10 cellular contexts compared by ENCODE assay signal in genomic region chr11:9726313-9727022, GRCh38.
DNase-seq lines count a peak whose midpoint lies in the region; ATAC-seq and TF ChIP-seq lines count a peak whose summit lies in the region.
"Had no signal": no experiment of that assay in that cellular context is flagged by ENCODE, and none has a peak within 500 bp of the region (broad histone marks: within the 10 kb centered on the region; RNA-seq: fewer than 3 reads in every experiment).

No MANE protein-coding gene starts in this region.

- ATAC-seq in HG02938 (IDR thresholded peaks at IDR 0.05; ENCODE audit: unreplicated experiment), result peak; percentile 63
- ATAC-seq in left colon, result peak; percentile 94
- ATAC-seq in HG02981 (IDR thresholded peaks at IDR 0.05; ENCODE audit: unreplicated experiment), result no peak
- ATAC-seq in natural killer cell treated with Interleukin-12 subunit alpha and Interleukin-12 subunit beta and Interleukin-15 and Interleukin-18, amount 100 ng/mL, for 72 hours, result no peak

- H3K27ac Mint-ChIP-seq in natural killer cell treated with Interleukin-12 subunit alpha and Interleukin-12 subunit beta and Interleukin-15 and Interleukin-18, amount 100 ng/mL, for 72 hours, result no peak overlapping the region
- H3K27ac Mint-ChIP-seq: activated T-cell treated with anti-CD3 and anti-CD28 coated beads, Interleukin-2, amount 50 U/mL, for 24 hours had no signal

- H3K9me3 Mint-ChIP-seq in natural killer cell treated with Interleukin-12 subunit alpha and Interleukin-12 subunit beta and Interleukin-15 and Interleukin-18, amount 100 ng/mL, for 72 hours, result no peaks in the 10 kb centered on the region
- H3K9me3 Mint-ChIP-seq: activated T-cell treated with anti-CD3 and anti-CD28 coated beads, Interleukin-2, amount 50 U/mL, for 24 hours had no signal

- peak; percentile 30 for DNase-seq in DMS153 treated with DMSO at 0.1 percent for 48 hours (lab: John Stamatoyannopoulos, UW; ENCODE audit: unreplicated experiment)
- peak; percentile 47 for DNase-seq in RKO (ENCODE audit: low spot score)
- no peak for DNase-seq in left colon
- no peak for DNase-seq in HEK293T (ENCODE audit: extremely low spot score)
- DNase-seq in NCI-H128 (lab: John Stamatoyannopoulos, UW; ENCODE audit: unreplicated experiment), result no peak
- DNase-seq in natural killer cell treated with Interleukin-12 subunit alpha and Interleukin-12 subunit beta and Interleukin-15 and Interleukin-18, amount 100 ng/mL, for 72 hours (ENCODE audit: low spot score), result no peak
- DNase-seq: activated T-cell treated with anti-CD3 and anti-CD28 coated beads, Interleukin-2, amount 50 U/mL, for 24 hours; stimulated activated naive CD4-positive, alpha-beta T cell had no signal

- intact Hi-C loops in left colon (cut with DNase I, micrococcal nuclease), result no loop called here

- CTCF ChIA-PET in HEK293T (lab: Yijun Ruan, JAX), result interaction anchor here (0.6 kb wide), 1 partner anchor 16 kb away, joined by 3 read pairs; no protein-coding TSS in a partner anchor

- H3K4me1 Mint-ChIP-seq in natural killer cell treated with Interleukin-12 subunit alpha and Interleukin-12 subunit beta and Interleukin-15 and Interleukin-18, amount 100 ng/mL, for 72 hours (ENCODE audit: low read depth in 2 of 2), result no peaks in the 10 kb centered on the region

- POLR2A ChIA-PET in HEK293T (lab: Yijun Ruan, JAX), result no interaction called here

- H3K27me3 Mint-ChIP-seq in natural killer cell treated with Interleukin-12 subunit alpha and Interleukin-12 subunit beta and Interleukin-15 and Interleukin-18, amount 100 ng/mL, for 72 hours, result no peaks in the 10 kb centered on the region
- H3K27me3 Mint-ChIP-seq: activated T-cell treated with anti-CD3 and anti-CD28 coated beads, Interleukin-2, amount 50 U/mL, for 24 hours had no signal

- no peak overlapping the region for H3K4me3 Mint-ChIP-seq in natural killer cell treated with Interleukin-12 subunit alpha and Interleukin-12 subunit beta and Interleukin-15 and Interleukin-18, amount 100 ng/mL, for 72 hours
- H3K4me3 Mint-ChIP-seq: activated T-cell treated with anti-CD3 and anti-CD28 coated beads, Interleukin-2, amount 50 U/mL, for 24 hours had no signal

- H3K36me3 Mint-ChIP-seq in natural killer cell treated with Interleukin-12 subunit alpha and Interleukin-12 subunit beta and Interleukin-15 and Interleukin-18, amount 100 ng/mL, for 72 hours, result no peaks in the 10 kb centered on the region

TF ChIP-seq in HEK293T, 16 proteins besides CTCF, POLR2A, EP300 and RAD21:
- no peak for TF ChIP-seq PKNOX1 (IDR thresholded peaks at IDR 0.05)
- TF ChIP-seq LEF1 (IDR thresholded peaks at IDR 0.05; ENCODE audit: borderline replicate concordance), result no peak
- no peak for TF ChIP-seq FOXK2 (IDR thresholded peaks at IDR 0.05)
- TF ChIP-seq FOXA1 (IDR thresholded peaks at IDR 0.05), result no peak
- TF ChIP-seq CTBP1 (IDR thresholded peaks at IDR 0.05; ENCODE audit: borderline replicate concordance), result no peak
- no peak for TF ChIP-seq ZNF384 (IDR thresholded peaks at IDR 0.05)
- TF ChIP-seq BHLHE40 (IDR thresholded peaks at IDR 0.05; ENCODE audit: borderline replicate concordance), result no peak
- TF ChIP-seq SUZ12 (IDR thresholded peaks at IDR 0.05), result no peak
- TF ChIP-seq FOXM1 (IDR thresholded peaks at IDR 0.05; ENCODE audit: borderline replicate concordance), result no peak
- no peak for TF ChIP-seq SP1 (IDR thresholded peaks at IDR 0.05)
- TF ChIP-seq ARNT (IDR thresholded peaks at IDR 0.05), result no peak
- TF ChIP-seq L3MBTL2 (conservative IDR thresholded peaks at IDR 0.05), result no peak
- TF ChIP-seq TARDBP (IDR thresholded peaks at IDR 0.05), result no peak
- no peak for TF ChIP-seq HDGF (IDR thresholded peaks at IDR 0.05; ENCODE audit: borderline replicate concordance)

Comparison
In these comparisons a context has a peak if more than half of its experiments do, and no peak if none do; other contexts are left out.
1. DNase-seq: peak in DMS153 treated with DMSO at 0.1 percent for 48 hours (single experiment) and RKO (single experiment); none in left colon (0 of 2), HEK293T (single experiment), NCI-H128 (single experiment) and natural killer cell treated with Interleukin-12 subunit alpha and Interleukin-12 subunit beta and Interleukin-15 and Interleukin-18, amount 100 ng/mL, for 72 hours (single experiment).
2. ATAC-seq: peak in HG02938 (single experiment) and left colon (single experiment); none in HG02981 (single experiment) and natural killer cell treated with Interleukin-12 subunit alpha and Interleukin-12 subunit beta and Interleukin-15 and Interleukin-18, amount 100 ng/mL, for 72 hours (0 of 2).